Comparison of ENCODE assay signal across 9 cellular contexts in the genomic region with DNA sequence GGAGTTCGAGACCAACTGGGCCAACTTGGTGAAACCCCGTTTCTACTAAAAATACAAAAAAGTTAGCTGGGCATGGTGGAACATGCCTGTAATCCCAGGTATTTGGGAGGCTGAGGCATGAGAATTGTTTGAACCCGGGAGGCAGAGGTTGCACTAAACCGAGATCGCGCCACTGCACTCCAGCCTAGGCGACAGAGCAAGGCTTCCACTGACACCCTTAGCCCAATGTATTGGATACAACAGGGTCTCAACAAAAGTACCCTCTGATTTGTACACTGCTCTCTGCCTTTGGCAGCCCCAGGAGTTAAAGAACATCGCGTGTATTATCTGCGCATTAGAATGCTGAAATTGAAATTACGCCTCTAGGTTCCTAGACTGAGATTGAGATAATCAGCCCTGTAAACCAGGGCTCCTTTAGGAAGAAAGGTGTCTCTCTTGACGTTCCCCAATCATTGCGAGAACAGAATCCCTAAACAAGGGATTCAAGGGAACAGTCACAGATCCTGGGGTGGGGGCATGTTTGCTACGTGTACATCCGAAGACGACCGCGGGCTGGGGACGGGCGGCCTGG. TPM values are rescaled to one million over a fixed set of nuclear protein-coding genes. Genes with fewer than 3 reads are reported as not detected.
DNase-seq lines count a peak whose midpoint lies in the region; ATAC-seq, FAIRE-seq and TF ChIP-seq lines count a peak whose summit lies in the region.
"Had no signal": no experiment of that assay in that cellular context is flagged by ENCODE, and none has a peak within 500 bp of the region (broad histone marks: within the 10 kb centered on the region; RNA-seq: fewer than 3 reads in every experiment).

No MANE protein-coding gene starts in this region.

- no peak for FAIRE-seq in pancreas (lab: Jason Lieb, UNC)
- FAIRE-seq: frontal cortex had no signal

- H3K4me2 ChIP-seq in PC-9 = peak overlapping the region; percentile 87

- ATAC-seq in pancreas (no peak), GM21825 (IDR thresholded peaks at IDR 0.05; ENCODE audit: unreplicated experiment) (no peak), GM21526 (IDR thresholded peaks at IDR 0.05; ENCODE audit: low FRiP score, unreplicated experiment) (no peak)

- CTCF ChIA-PET in PC-9 (lab: Charles Lee) = no interaction called here

- peaks cover 23% of the 10 kb centered on the region for H4K20me1 ChIP-seq in PC-9 (ENCODE audit: insufficient read depth)

- peak overlapping the region; percentile 95 to 97 for H3K27ac ChIP-seq in right atrium auricular region
- H3K27ac ChIP-seq in PC-9 = peak overlapping the region; percentile 61
- H3K27ac ChIP-seq in epithelial cell of prostate = peak overlapping the region; percentile 80
- peak overlapping the region; percentile 87 to 95 (median 91) for H3K27ac ChIP-seq in pancreas

- POLR2A ChIA-PET in PC-9 (lab: Charles Lee; ENCODE audit: unreplicated experiment) = no interaction called here

- peak overlapping the region; percentile 96 for H2AFZ ChIP-seq in PC-9

- H3F3A ChIP-seq in PC-9 (ENCODE audit: insufficient read depth, low read depth) = peaks cover 8% of the 10 kb centered on the region; the same call in 1 of the 2 replicates

- H3K27me3 ChIP-seq in right atrium auricular region = no peaks in the 10 kb centered on the region
- no peaks in the 10 kb centered on the region for H3K27me3 ChIP-seq in PC-9 (ENCODE audit: insufficient read depth, low read depth)
- no peaks in the 10 kb centered on the region for H3K27me3 ChIP-seq in pancreas

- intact Hi-C loops in cardiac septum (cut with DNase I) (loop anchor here (5.0 kb wide), 1 partner anchor 118 kb away; no protein-coding TSS in a partner anchor), PC-9 (cut with micrococcal nuclease; ENCODE audit: unreplicated experiment) (no loop called here), pancreas (cut with DNase I) (no loop called here)

- no peak for TF ChIP-seq CTCF in right atrium auricular region (IDR thresholded peaks at IDR 0.05)
- TF ChIP-seq CTCF in PC-9 (conservative IDR thresholded peaks at IDR 0.05) = no peak
- no peak for TF ChIP-seq CTCF in pancreas (IDR thresholded peaks at IDR 0.05)

- 19% methylated on average over 20 of the region's 20 CpGs for WGBS in pancreas, 2 donors

- BruUV-seq in PC-9 (replicated peaks; lab: Mats Ljungman, UMichigan) = TSS peak; percentile 90

- peaks cover 0 to 25% of the 10 kb centered on the region in 2 donors for H3K4me1 ChIP-seq in right atrium auricular region
- peaks cover 21% of the 10 kb centered on the region for H3K4me1 ChIP-seq in PC-9 (replicated peaks; ENCODE audit: insufficient read depth)
- H3K4me1 ChIP-seq in pancreas = peaks cover 0 to 16% (median 15%) of the 10 kb centered on the region in 3 donors

- no peaks in the 10 kb centered on the region for H3K9me2 ChIP-seq in PC-9 (ENCODE audit: insufficient read depth)

- peak overlapping the region; percentile 92 to 94 for H3K4me3 ChIP-seq in right atrium auricular region
- H3K4me3 ChIP-seq in PC-9 = peak overlapping the region; percentile 80
- peak overlapping the region; percentile 42 to 88 (median 78) for H3K4me3 ChIP-seq in pancreas

- no peak for DNase-seq in right atrium auricular region (ENCODE audit: low spot score)
- no peak for DNase-seq in cardiac septum (ENCODE audit: low spot score)
- DNase-seq in PC-9 = no peak
- no peak for DNase-seq in epithelial cell of prostate (ENCODE audit: low read depth, low spot score)
- no peak for DNase-seq in pancreas
- DNase-seq in HK-2 (ENCODE audit: unreplicated experiment) = no peak

- H3K36me3 ChIP-seq in right atrium auricular region = no peaks in the 10 kb centered on the region
- H3K36me3 ChIP-seq in PC-9 (ENCODE audit: low read depth) = no peaks in the 10 kb centered on the region
- no peaks in the 10 kb centered on the region for H3K36me3 ChIP-seq in pancreas

- peaks cover 35% of the 10 kb centered on the region for H3K79me2 ChIP-seq in PC-9 (ENCODE audit: low read depth)

- H3K9me3 ChIP-seq in right atrium auricular region = no peaks in the 10 kb centered on the region
- no peaks in the 10 kb centered on the region for H3K9me3 ChIP-seq in PC-9 (ENCODE audit: insufficient read depth, low read depth)
- no peaks in the 10 kb centered on the region for H3K9me3 ChIP-seq in pancreas

RNA-seq across cellular contexts. Expression of a gene that starts 21.9 kb away (rescaled TPM):
- total RNA-seq in right atrium auricular region = 10 to 100 TPM; 58.2 to 87.4 TPM
- 111 TPM for total RNA-seq in cardiac septum
- 98.8 and 126 TPM in 2 replicates for total RNA-seq in PC-9 (2021)
- 100 to 1,000 TPM in 4 of 6 donors, 10 to 100 TPM in 2; 80.4 to 140 (median 105) TPM for total RNA-seq in pancreas
- 10 to 100 TPM; 32.6 to 35.8 TPM for polyA plus RNA-seq in pancreas
